ENCODE assay signal across 23 cellular contexts in the genomic region with DNA sequence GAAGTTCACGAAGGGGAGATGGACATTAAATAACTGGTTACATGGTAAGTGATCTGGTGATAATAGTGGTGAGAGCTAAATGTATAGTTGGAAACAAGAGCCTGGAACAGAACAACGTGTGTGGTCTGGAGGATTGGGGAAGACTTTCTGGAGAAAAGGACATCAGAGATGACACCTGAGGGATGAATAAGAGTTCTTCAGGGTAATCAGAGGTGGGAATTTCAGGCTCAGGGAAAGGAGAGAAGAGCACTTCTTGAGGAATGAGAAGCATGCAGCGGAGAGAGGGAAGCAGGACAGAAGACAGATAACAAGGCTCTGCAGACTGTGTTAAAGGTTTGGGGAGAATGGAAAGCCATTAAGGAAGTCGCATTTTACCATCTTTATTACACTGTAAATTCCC.
DNase-seq lines count a peak whose midpoint lies in the region; ATAC-seq and TF ChIP-seq lines count a peak whose summit lies in the region.
"Had no signal": no experiment of that assay in that cellular context is flagged by ENCODE, and none has a peak within 500 bp of the region (broad histone marks: within the 10 kb centered on the region; RNA-seq: fewer than 3 reads in every experiment).

No MANE protein-coding gene starts in this region.

- DNase-seq in EL (peak; percentile 6), IMR-90 (no peak), fibroblast of villous mesenchyme (ENCODE audit: low read depth) (peak; percentile 23), osteoblast (ENCODE audit: insufficient read length, low spot score, missing footprints) (no peak), GDM1 (lab: John Stamatoyannopoulos, UW) (no peak), lower leg skin (ENCODE audit: low spot score in 2 of 2) (no peak), colonic mucosa (no peak)
- DNase-seq: activated CD4-positive, alpha-beta T cell treated with anti-CD3 and anti-CD28 coated beads, Interleukin-2, amount 50 U/mL, for 48 hours; activated naive CD4-positive, alpha-beta T cell treated with anti-CD3 and anti-CD28 coated beads, Interleukin-2, amount 50 U/mL, for 16 hours; C1 segment of cervical spinal cord; Calu3; DND-41; effector CD8-positive, alpha-beta T cell; MM.1S; NCI-H1417 treated with DMSO at 0.1 percent for 48 hours; NCI-H2081; NCI-H774; stomach; tibial artery had no signal

- H4K20me1 ChIP-seq in IMR-90 (ENCODE audit: insufficient read depth, low read length), result no peaks in the 10 kb centered on the region
- H4K20me1 ChIP-seq in osteoblast (ENCODE audit: insufficient read depth, low read length), result no peaks in the 10 kb centered on the region

- H3K4me1 ChIP-seq in IMR-90 (ENCODE audit: control insufficient read depth, insufficient read depth, low read length) (peaks cover 20% of the 10 kb centered on the region), osteoblast (ENCODE audit: insufficient read depth, low read length) (peaks cover 37% of the 10 kb centered on the region), colonic mucosa (no peaks in the 10 kb centered on the region)

- H3K4me3 ChIP-seq in IMR-90 (ENCODE audit: insufficient read depth, low read depth, low read length) (no peak overlapping the region), fibroblast of villous mesenchyme (ENCODE audit: low read depth, low read length) (no peak overlapping the region), osteoblast (ENCODE audit: insufficient read depth, low read length) (no peak overlapping the region), lower leg skin (ENCODE audit: low read depth, poor library complexity, severe bottlenecking) (no peak overlapping the region), colonic mucosa (no peak overlapping the region)
- H3K4me3 ChIP-seq: GM12878, stomach, tibial artery had no signal

- CTCF ChIA-PET in IMR-90 (lab: Yijun Ruan, JAX), result interaction anchor here (0.8 kb wide), 1 partner anchor 161 kb away, joined by 3 read pairs; no protein-coding TSS in a partner anchor

- no peak overlapping the region for H3K27ac ChIP-seq in IMR-90 (ENCODE audit: insufficient read depth, low read length)
- no peak overlapping the region for H3K27ac ChIP-seq in osteoblast (ENCODE audit: low read depth, low read length)
- no peak overlapping the region for H3K27ac ChIP-seq in colonic mucosa
- H3K27ac ChIP-seq: KMS-11, stomach, tibial artery had no signal

- H2BK120ac ChIP-seq in IMR-90 (ENCODE audit: low read depth, low read length), result peak overlapping the region; percentile 94

- peak overlapping the region; percentile 51; the same call in 1 of the 2 replicates for H3K56ac ChIP-seq in IMR-90 (ENCODE audit: extremely low read depth, insufficient read depth, low read length)

- peak overlapping the region; percentile 77 for H2BK5ac ChIP-seq in IMR-90 (ENCODE audit: low read depth, low read length, poor library complexity, severe bottlenecking)

- peak overlapping the region; percentile 6 for H2AK9ac ChIP-seq in IMR-90 (replicated peaks; ENCODE audit: low read depth, low read length, poor library complexity)

- TF ChIP-seq CTCF in IMR-90 (conservative IDR thresholded peaks at IDR 0.05; ENCODE audit: low read depth, low read length), result no peak
- TF ChIP-seq CTCF in fibroblast of villous mesenchyme (IDR thresholded peaks at IDR 0.05; ENCODE audit: insufficient read depth, low read depth, low read length), result no peak
- TF ChIP-seq CTCF in osteoblast (IDR thresholded peaks at IDR 0.05; ENCODE audit: extremely low read depth, low read depth, low read length), result no peak
- TF ChIP-seq CTCF in lower leg skin (IDR thresholded peaks at IDR 0.05), result no peak
- TF ChIP-seq CTCF in colonic mucosa (IDR thresholded peaks at IDR 0.05), result no peak

- POLR2A ChIA-PET in IMR-90 (lab: Charles Lee; ENCODE audit: unreplicated experiment), result interaction anchor here (1.0 kb wide), 1 partner anchor 161 kb away, joined by 3 read pairs; no protein-coding TSS in a partner anchor

- peak overlapping the region; percentile 6 to 59; a peak in 3 of 4 replicates for H4K8ac ChIP-seq in IMR-90 (ENCODE audit: low read depth in 2 of 2, low read length in 2 of 2)

- TF ChIP-seq RAD21 in IMR-90 (IDR thresholded peaks at IDR 0.05; ENCODE audit: low read length), result no peak

- peak overlapping the region; percentile 80; the same call in 1 of the 2 replicates for H4K5ac ChIP-seq in IMR-90 (ENCODE audit: low read depth, low read length)

- peak overlapping the region; percentile 72; the same call in 2 of the 3 replicates for H2BK15ac ChIP-seq in IMR-90 (ENCODE audit: low read depth, low read length)

- in situ Hi-C loops in IMR-90 (cut with MboI; ENCODE audit: low sequenced_read_pairs), result no loop called here

- WGBS in IMR-90 (ENCODE audit: extremely low coverage in 2 of 2, insufficient read length in 1 of 2), 2 experiments, result 96% methylated on average over 2 of the region's 4 CpGs; no CpG with 5 or more reads in 1 of the 2 experiments
- WGBS in lower leg skin, 2 donors, result 90 to 94% methylated on average over 4 of the region's 4 CpGs

- peak overlapping the region; percentile 92 for H2BK20ac ChIP-seq in IMR-90 (ENCODE audit: low read depth, low read length)

- peak overlapping the region; percentile 88 for H3K14ac ChIP-seq in IMR-90 (replicated peaks; ENCODE audit: low read depth, low read length)

- H4K91ac ChIP-seq in IMR-90 (ENCODE audit: insufficient read depth, low read depth, low read length), result peak overlapping the region; percentile 93

- H3K23ac ChIP-seq in IMR-90 (ENCODE audit: low read depth, low read length), result peak overlapping the region; percentile 83

- no peak overlapping the region; the same call in 1 of the 2 replicates for H3K4me2 ChIP-seq in IMR-90 (ENCODE audit: low read depth, low read length)
- H3K4me2 ChIP-seq in osteoblast (ENCODE audit: insufficient read depth, low read length), result peak overlapping the region; percentile 35
- H3K4me2 ChIP-seq: KMS-11 had no signal

- H3K9me1 ChIP-seq in IMR-90 (ENCODE audit: insufficient read depth, low read length), result peaks cover 13% of the 10 kb centered on the region

- peak overlapping the region; percentile 79 for H3K18ac ChIP-seq in IMR-90 (ENCODE audit: low read depth, low read length)

- H2AFZ ChIP-seq in IMR-90 (replicated peaks; ENCODE audit: low read length, poor library complexity) (no peak overlapping the region), osteoblast (ENCODE audit: low read length) (no peak overlapping the region)

- no peak for ATAC-seq in IMR-90 (ENCODE audit: low read depth)
- no peak for ATAC-seq in HG03439 (IDR thresholded peaks at IDR 0.05; ENCODE audit: unreplicated experiment)
- ATAC-seq: activated CD4-positive, CD25-positive, alpha-beta regulatory T cell treated with anti-CD3 and anti-CD28 coated beads, Interleukin-2, amount 50 U/mL, for 24 hours; GM12878 had no signal

- dilution Hi-C loops in IMR-90 (cut with HindIII; ENCODE audit: low sequenced_read_pairs, unreplicated experiment), result no loop called here

- H3K79me1 ChIP-seq in IMR-90 (ENCODE audit: low read depth in 1 of 2, low read length in 2 of 2), result no peaks in the 10 kb centered on the region

- peak overlapping the region; percentile 94 for H3K4ac ChIP-seq in IMR-90 (ENCODE audit: low read depth, low read length)

- TF ChIP-seq POLR2A in IMR-90 (IDR thresholded peaks at IDR 0.05; ENCODE audit: low read depth, low read length) (no peak), lower leg skin (IDR thresholded peaks at IDR 0.05) (no peak)

- H3K79me2 ChIP-seq in osteoblast (ENCODE audit: insufficient read depth, low read length), result no peaks in the 10 kb centered on the region

- no peak overlapping the region for H3K9ac ChIP-seq in IMR-90 (ENCODE audit: low read depth, low read length)
- H3K9ac ChIP-seq in colonic mucosa (ENCODE audit: low read depth in 2 of 2, low read length in 2 of 2), result no peak overlapping the region
- H3K9ac ChIP-seq: KMS-11 had no signal

- H3K9me3 ChIP-seq in IMR-90 (ENCODE audit: control insufficient read depth, insufficient read depth, low read length), result no peaks in the 10 kb centered on the region
- no peaks in the 10 kb centered on the region for H3K9me3 ChIP-seq in osteoblast (ENCODE audit: low read depth, low read length)
- H3K9me3 ChIP-seq in colonic mucosa, result no peaks in the 10 kb centered on the region
- H3K9me3 ChIP-seq: stomach, tibial artery had no signal

- intact Hi-C loops in IMR-90 (cut with micrococcal nuclease), result no loop called here
- intact Hi-C loops in lower leg skin (cut with DNase I; ENCODE audit: low total_unique reads), result no loop called here
- intact Hi-C loops in colonic mucosa (cut with DNase I), result no loop called here

- H2AK5ac ChIP-seq in IMR-90 (ENCODE audit: low read depth, low read length), result peak overlapping the region; percentile 90

- H3K27me3 ChIP-seq in IMR-90 (ENCODE audit: control insufficient read depth, insufficient read depth, low read length), result no peaks in the 10 kb centered on the region
- H3K27me3 ChIP-seq in osteoblast (ENCODE audit: insufficient read depth, low read length), result no peaks in the 10 kb centered on the region
- no peaks in the 10 kb centered on the region for H3K27me3 ChIP-seq in colonic mucosa
- H3K27me3 ChIP-seq: stomach, tibial artery had no signal

- H3K36me3 ChIP-seq in IMR-90 (ENCODE audit: control insufficient read depth, insufficient read depth, low read length) (no peaks in the 10 kb centered on the region), osteoblast (ENCODE audit: insufficient read depth, low read length) (no peaks in the 10 kb centered on the region), colonic mucosa (no peaks in the 10 kb centered on the region)
- H3K36me3 ChIP-seq: stomach, tibial artery had no signal

- no TSS peak for BruUV-seq in IMR-90 (replicated peaks; lab: Mats Ljungman, UMichigan)

TF ChIP-seq in IMR-90, 13 proteins besides CTCF, POLR2A, EP300 and RAD21:
- TF ChIP-seq BHLHE40 (IDR thresholded peaks at IDR 0.05; ENCODE audit: low read depth, low read length) (no peak), CHD1 (IDR thresholded peaks at IDR 0.05; ENCODE audit: low read depth, low read length) (no peak), MAFK (IDR thresholded peaks at IDR 0.05; ENCODE audit: low read depth, low read length) (no peak), RCOR1 (IDR thresholded peaks at IDR 0.05; ENCODE audit: insufficient replicate concordance, low read length) (no peak), MAZ (IDR thresholded peaks at IDR 0.05; ENCODE audit: borderline replicate concordance, low read depth, low read length) (no peak), SMC3 (IDR thresholded peaks at IDR 0.05; ENCODE audit: low read depth, low read length) (no peak)

Comparison
In these comparisons a context has a peak if more than half of its experiments do, and no peak if none do; other contexts are left out.
1. DNase-seq: peak in EL (single experiment) and fibroblast of villous mesenchyme (single experiment); none in IMR-90 (single experiment), osteoblast (single experiment), GDM1 (single experiment), lower leg skin (0 of 2) and colonic mucosa (single experiment).